ENCODE assay signal across 14 cellular contexts in genomic region chr4:67706682-67707081, GRCh38. TPM values are rescaled to one million over a fixed set of nuclear protein-coding genes. Genes with fewer than 3 reads are reported as not detected.
"Had no signal": no experiment of that assay in that cellular context is flagged by ENCODE, and none has a peak within 500 bp of the region (broad histone marks: within the 10 kb centered on the region; RNA-seq: fewer than 3 reads in every experiment).

No MANE protein-coding gene starts in this region.

RNA-seq across cellular contexts. Expression of gene GNRHR, which starts 47.5 kb away (rescaled TPM):
- total RNA-seq: stomach, subcutaneous adipose tissue, suprapubic skin, thoracic aorta, thyroid gland, tibial nerve, transverse colon, upper lobe of left lung, upper lobe of right lung, ureter, urinary bladder, uterus, vagina had no signal
- polyA plus RNA-seq: stomach, thymus, urinary bladder had no signal
